ENCODE assay signal across 9 cellular contexts in genomic region chr9:21395778-21396717, GRCh38. TPM values are rescaled to one million over a fixed set of nuclear protein-coding genes. Genes with fewer than 3 reads are reported as not detected.
DNase-seq lines count a peak whose midpoint lies in the region; ATAC-seq and TF ChIP-seq lines count a peak whose summit lies in the region.
"Had no signal": no experiment of that assay in that cellular context is flagged by ENCODE, and none has a peak within 500 bp of the region (broad histone marks: within the 10 kb centered on the region; RNA-seq: fewer than 3 reads in every experiment).

No MANE protein-coding gene starts in this region.

- H3K27me3 ChIP-seq in body of pancreas, result no peaks in the 10 kb centered on the region

- TF ChIP-seq POLR2A in body of pancreas (IDR thresholded peaks at IDR 0.05), result no peak

- WGBS in body of pancreas, 2 donors, result 4 to 7% methylated on average over 33 to 40 of the region's 40 CpGs

- no peaks in the 10 kb centered on the region for H3K9me3 ChIP-seq in body of pancreas

- DNase-seq in AML-193 (lab: John Stamatoyannopoulos, UW) (peak; percentile 37 to 42), T-helper 2 cell (peak; percentile 20 to 55 (median 38)), body of pancreas (peak; percentile 37 to 65 (median 50)), iris pigment epithelial cell (ENCODE audit: low read depth) (peak; percentile 13), NCI-H2171 treated with DMSO at 0.1 percent for 48 hours (lab: John Stamatoyannopoulos, UW) (no peak)
- DNase-seq in stimulated activated CD4-positive, alpha-beta T cell treated with anti-CD3 and anti-CD28 coated beads, Interleukin-15, amount 100 ng/mL, for 24 hours, result peak; percentile 74

- no peak overlapping the region for H3K27ac ChIP-seq in body of pancreas
- H3K27ac ChIP-seq: KMS-11 had no signal

- peak overlapping the region in 1 of 2 donors; percentile 22 for H3K4me3 ChIP-seq in body of pancreas

- H3K36me3 ChIP-seq in body of pancreas (replicated peaks in 1 of 2; ENCODE audit: insufficient read depth in 1 of 2, low read depth in 2 of 2), result no peaks in the 10 kb centered on the region

- TF ChIP-seq CTCF in body of pancreas (IDR thresholded peaks at IDR 0.05), result peak; percentile 50 to 75 (median 67)

- ATAC-seq in GM18873 (IDR thresholded peaks at IDR 0.05; ENCODE audit: low FRiP score, unreplicated experiment) (peak; percentile 62), HG03196 (IDR thresholded peaks at IDR 0.05; ENCODE audit: unreplicated experiment) (peak; percentile 81), body of pancreas (peak; percentile 48)

- intact Hi-C loops in body of pancreas (cut with DNase I), result no loop called here

- no peaks in the 10 kb centered on the region for H3K4me1 ChIP-seq in body of pancreas

RNA-seq across cellular contexts. Expression of gene IFNA2, which starts 10.8 kb away (rescaled TPM):
- not detected for total RNA-seq in body of pancreas

RNA-seq across cellular contexts. Expression of gene IFNA8, which starts 12.9 kb away (rescaled TPM):
- total RNA-seq in body of pancreas, result not detected

RNA-seq across cellular contexts. Expression of gene IFNA13, which starts 28.2 kb away (rescaled TPM):
- not detected for total RNA-seq in body of pancreas

RNA-seq across cellular contexts. Expression of gene IFNA1, which starts 44.2 kb away (rescaled TPM):
- total RNA-seq in body of pancreas, result not detected

RNA-seq across cellular contexts. Expression of gene IFNA6, which starts 45.4 kb away (rescaled TPM):
- not detected for total RNA-seq in body of pancreas
